Comparison of ENCODE assay signal across 9 cellular contexts in the genomic region with DNA sequence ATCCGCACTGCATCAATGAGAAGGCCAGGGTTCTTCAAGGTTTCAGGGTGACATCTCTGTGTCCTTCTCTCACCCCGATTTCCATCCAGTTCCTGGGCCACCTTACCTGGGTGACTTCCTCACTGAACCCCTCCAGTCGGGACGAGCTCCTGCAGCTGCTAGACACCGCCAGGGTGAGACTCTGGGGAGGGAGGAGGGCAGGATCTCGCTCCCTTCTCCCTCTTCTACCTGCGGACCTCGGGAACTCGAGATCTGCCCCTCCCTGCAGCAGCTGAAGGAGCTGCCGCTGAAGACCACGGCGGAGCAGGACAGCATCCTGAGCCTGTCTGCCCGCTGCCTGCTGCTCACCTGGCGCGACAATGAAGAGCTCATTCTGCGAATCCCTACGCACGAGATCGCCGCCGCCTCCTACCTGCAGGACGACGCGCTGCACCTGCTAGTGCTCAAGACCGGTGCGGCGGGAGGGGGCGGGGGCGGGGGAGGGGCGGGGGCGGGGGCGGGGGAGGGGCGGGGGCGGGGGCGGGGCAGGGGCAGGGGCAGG. TPM values are rescaled to one million over a fixed set of nuclear protein-coding genes. Genes with fewer than 3 reads are reported as not detected.
DNase-seq lines count a peak whose midpoint lies in the region; ATAC-seq and TF ChIP-seq lines count a peak whose summit lies in the region.
"Had no signal": no experiment of that assay in that cellular context is flagged by ENCODE, and none has a peak within 500 bp of the region (broad histone marks: within the 10 kb centered on the region; RNA-seq: fewer than 3 reads in every experiment).

No MANE protein-coding gene starts in this region.

- ATAC-seq in Right ventricle myocardium inferior (no peak), HG03135 (IDR thresholded peaks at IDR 0.05; ENCODE audit: unreplicated experiment) (no peak)

- no peak for TF ChIP-seq CTCF in left ventricle myocardium inferior (IDR thresholded peaks at IDR 0.05; ENCODE audit: borderline replicate concordance)
- TF ChIP-seq CTCF in OCI-LY1 (IDR thresholded peaks at IDR 0.05; ENCODE audit: low read length) = 0 out of 2 replicates have a peak, but pooled peaks have one; percentile 28
- TF ChIP-seq CTCF in mesothelial cell of epicardium (IDR thresholded peaks at IDR 0.05; ENCODE audit: unreplicated experiment) = peak; percentile 36

- H3K4me1 ChIP-seq in left ventricle myocardium inferior = peaks cover 53% of the 10 kb centered on the region
- H3K4me1 ChIP-seq in OCI-LY1 (ENCODE audit: insufficient read depth, low read length, severe bottlenecking) = peaks cover 11% of the 10 kb centered on the region

- peaks cover 2% of the 10 kb centered on the region for H3K36me3 Mint-ChIP-seq in activated naive CD8-positive, alpha-beta T cell
- H3K36me3 Mint-ChIP-seq in mesothelial cell of epicardium = no peaks in the 10 kb centered on the region

- H3K27me3 ChIP-seq in left ventricle myocardium inferior (ENCODE audit: low read depth) (peaks cover 82% of the 10 kb centered on the region), OCI-LY1 (ENCODE audit: insufficient read depth, low read length) (peaks cover 23% of the 10 kb centered on the region)

- H3K4me3 Mint-ChIP-seq in activated naive CD8-positive, alpha-beta T cell = peak overlapping the region; percentile 76
- peak overlapping the region; percentile 85 for H3K4me3 Mint-ChIP-seq in mesothelial cell of epicardium

- no peaks in the 10 kb centered on the region for H4K20me1 ChIP-seq in OCI-LY1 (ENCODE audit: insufficient read depth, low read length)
- H4K20me1 ChIP-seq: BLaER1 had no signal

- H2AFZ ChIP-seq in OCI-LY1 (ENCODE audit: low read length) = no peak overlapping the region

- no peak overlapping the region for H3K9ac ChIP-seq in OCI-LY1 (ENCODE audit: low read length)

- H3K9me3 ChIP-seq in left ventricle myocardium inferior (replicated peaks) (no peaks in the 10 kb centered on the region), OCI-LY1 (ENCODE audit: low read length) (no peaks in the 10 kb centered on the region)
- H3K9me3 ChIP-seq: BLaER1 had no signal

- H3K4me2 ChIP-seq in OCI-LY1 (ENCODE audit: low read length) = peak overlapping the region; percentile 41; the same call in 1 of the 2 replicates

- H3K4me3 ChIP-seq in left ventricle myocardium inferior (no peak overlapping the region), OCI-LY1 (ENCODE audit: low read depth, low read length, poor library complexity, severe bottlenecking) (peak overlapping the region; percentile 71)

- H3K27me3 Mint-ChIP-seq in activated naive CD8-positive, alpha-beta T cell = peaks cover 38% of the 10 kb centered on the region
- peaks cover 78% of the 10 kb centered on the region for H3K27me3 Mint-ChIP-seq in mesothelial cell of epicardium (ENCODE audit: low read depth)

- H3K36me3 ChIP-seq in left ventricle myocardium inferior = no peaks in the 10 kb centered on the region
- H3K36me3 ChIP-seq in OCI-LY1 (ENCODE audit: insufficient read depth, low read length) = no peaks in the 10 kb centered on the region
- H3K36me3 ChIP-seq: BLaER1 had no signal

- no peaks in the 10 kb centered on the region for H3K79me2 ChIP-seq in OCI-LY1 (ENCODE audit: insufficient read depth, low read length)

- no peaks in the 10 kb centered on the region for H3K9me3 Mint-ChIP-seq in activated naive CD8-positive, alpha-beta T cell (ENCODE audit: low read depth)
- H3K9me3 Mint-ChIP-seq in mesothelial cell of epicardium = no peaks in the 10 kb centered on the region

- H3K27ac ChIP-seq in left ventricle myocardium inferior (replicated peaks) (peak overlapping the region; percentile 0), OCI-LY1 (ENCODE audit: low read depth, low read length, poor library complexity, severe bottlenecking) (no peak overlapping the region)
- H3K27ac ChIP-seq: BLaER1 had no signal

- no peak overlapping the region for H3K27ac Mint-ChIP-seq in activated naive CD8-positive, alpha-beta T cell
- no peak overlapping the region for H3K27ac Mint-ChIP-seq in mesothelial cell of epicardium

- DNase-seq in left ventricle myocardium inferior (no peak), Right ventricle myocardium inferior (ENCODE audit: missing footprints) (no peak), mesothelial cell of epicardium (ENCODE audit: low spot score in 2 of 2, unreplicated experiment in 2 of 2) (peak; percentile 47 to 60), T1000 (lab: John Stamatoyannopoulos, UW) (no peak), pons (ENCODE audit: low spot score) (no peak)

- H3F3A ChIP-seq in OCI-LY1 (ENCODE audit: insufficient read depth, low read length) = no peaks in the 10 kb centered on the region

- peaks cover 18% of the 10 kb centered on the region for H3K4me1 Mint-ChIP-seq in activated naive CD8-positive, alpha-beta T cell (ENCODE audit: low read depth)
- peaks cover 11% of the 10 kb centered on the region for H3K4me1 Mint-ChIP-seq in mesothelial cell of epicardium

- intact Hi-C loops in left ventricle myocardium inferior (cut with micrococcal nuclease) (no loop called here), Right ventricle myocardium inferior (cut with DNase I) (no loop called here)

- H3K9me2 ChIP-seq in OCI-LY1 (ENCODE audit: low read depth, low read length) = no peaks in the 10 kb centered on the region

RNA-seq across cellular contexts. Expression of gene CCM2L, which starts 7.5 kb away (rescaled TPM):
- total RNA-seq in left ventricle myocardium inferior (7.5 TPM), Right ventricle myocardium inferior (10.3 TPM), mesothelial cell of epicardium (0.16 to 0.38 TPM in 2 of 3 replicates, not detected in the other)

RNA-seq across cellular contexts. Expression of gene HCK, which starts 34.3 kb away (rescaled TPM):
- total RNA-seq in left ventricle myocardium inferior = 4.3 TPM
- total RNA-seq in Right ventricle myocardium inferior = 7.0 TPM
- total RNA-seq in mesothelial cell of epicardium = not detected in 3 replicates

RNA-seq across cellular contexts. Expression of gene XKR7, which starts 49.8 kb away (rescaled TPM):
- total RNA-seq in left ventricle myocardium inferior (not detected), Right ventricle myocardium inferior (not detected), mesothelial cell of epicardium (0.25 to 0.32 TPM (median 0.29 TPM) in 3 replicates)

Comparison
In these comparisons a context has a peak if more than half of its experiments do, and no peak if none do; other contexts are left out.
1. DNase-seq: peak in mesothelial cell of epicardium (2 of 2); none in left ventricle myocardium inferior (single experiment), Right ventricle myocardium inferior (single experiment), T1000 (single experiment) and pons (single experiment).